Comparison of ENCODE assay signal across 8 cellular contexts in genomic region chr19:4233282-4233853, GRCh38. TPM values are rescaled to one million over a fixed set of nuclear protein-coding genes. Genes with fewer than 3 reads are reported as not detected.
DNase-seq lines count a peak whose midpoint lies in the region; ATAC-seq and TF ChIP-seq lines count a peak whose summit lies in the region.

No MANE protein-coding gene starts in this region.

- CTCF ChIA-PET in RWPE1 (lab: Yijun Ruan, JAX), result interaction anchor here (0.5 to 1.5 kb wide), 10 partner anchors 8 to 1091 kb away, joined by 3 to 7 read pairs (median 4); no protein-coding TSS in a partner anchor

- H3K9me3 ChIP-seq in right atrium auricular region, result no peaks in the 10 kb centered on the region

- TF ChIP-seq CTCF in RWPE1 (conservative IDR thresholded peaks at IDR 0.05; ENCODE audit: low read depth) (peak; percentile 79), right atrium auricular region (IDR thresholded peaks at IDR 0.05) (peak; percentile 22 to 56)

- peaks cover 0 to 6% of the 10 kb centered on the region in 2 donors for H3K4me1 ChIP-seq in right atrium auricular region

- H3K27me3 ChIP-seq in right atrium auricular region, result peaks cover 0 to 3% of the 10 kb centered on the region in 2 donors

- POLR2A ChIA-PET in RWPE1 (lab: Yijun Ruan, JAX; ENCODE audit: low non-redundant PET), result interaction anchor here (0.6 to 1.1 kb wide), 3 partner anchors 19 to 109 kb away, joined by 3 to 4 read pairs (median 3); no protein-coding TSS in a partner anchor

- H3K27ac ChIP-seq in RWPE1 (no peak overlapping the region), right atrium auricular region (no peak overlapping the region)

- ATAC-seq in GM18858 (IDR thresholded peaks at IDR 0.05; ENCODE audit: unreplicated experiment) (no peak), HG02840 (IDR thresholded peaks at IDR 0.05; ENCODE audit: low FRiP score, unreplicated experiment) (no peak)

- no peaks in the 10 kb centered on the region for H3K36me3 ChIP-seq in right atrium auricular region

- DNase-seq in NCI-H2107 treated with DMSO at 0.1 percent for 48 hours (lab: John Stamatoyannopoulos, UW; ENCODE audit: unreplicated experiment) (peak; percentile 10), NCI-H2107 (lab: John Stamatoyannopoulos, UW) (no peak), RWPE1 (ENCODE audit: low spot score) (no peak), right atrium auricular region (ENCODE audit: low spot score) (no peak)
- peak; percentile 55 for DNase-seq in activated T-helper 9 cell treated with anti-CD3 and anti-CD28 coated beads, Interleukin-2, amount 50 U/mL, for 16 hours (ENCODE audit: low read depth)
- DNase-seq in stimulated activated CD4-positive, alpha-beta T cell treated with anti-CD3 and anti-CD28 coated beads, Interleukin-15, amount 100 ng/mL, for 24 hours, result peak; percentile 83

- no peak overlapping the region for H3K4me3 ChIP-seq in right atrium auricular region

RNA-seq across cellular contexts. Expression of gene EBI3, which starts 4.0 kb away (rescaled TPM):
- total RNA-seq in right atrium auricular region, result 1 to 10 TPM; 1.7 to 2.6 TPM

RNA-seq across cellular contexts. Expression of gene YJU2, which starts 13.5 kb away (rescaled TPM):
- 10 to 100 TPM in 1 of 2 donors, 1 to 10 TPM in 1; 9.1 to 17.6 TPM for total RNA-seq in right atrium auricular region

RNA-seq across cellular contexts. Expression of gene SHD, which starts 45.7 kb away (rescaled TPM):
- total RNA-seq in right atrium auricular region, result 10 to 100 TPM; 24.2 to 24.6 TPM

RNA-seq across cellular contexts. Expression of gene ANKRD24, which starts 50.9 kb away (rescaled TPM):
- 1 to 10 TPM in 1 of 2 donors, under 1 TPM in 1; 0.39 to 1.7 TPM for total RNA-seq in right atrium auricular region

RNA-seq across cellular contexts. Expression of gene SIRT6, which starts 51.0 kb away (rescaled TPM):
- total RNA-seq in right atrium auricular region, result 10 to 100 TPM; 10.9 to 15.9 TPM

Comparison
In these comparisons a context has a peak if more than half of its experiments do, and no peak if none do; other contexts are left out.
1. DNase-seq: peak in NCI-H2107 treated with DMSO at 0.1 percent for 48 hours (single experiment), activated T-helper 9 cell treated with anti-CD3 and anti-CD28 coated beads, Interleukin-2, amount 50 U/mL, for 16 hours (single experiment) and stimulated activated CD4-positive, alpha-beta T cell treated with anti-CD3 and anti-CD28 coated beads, Interleukin-15, amount 100 ng/mL, for 24 hours (single experiment); none in NCI-H2107 (single experiment), RWPE1 (single experiment) and right atrium auricular region (single experiment).